12 cellular contexts compared by ENCODE assay signal in the genomic region with DNA sequence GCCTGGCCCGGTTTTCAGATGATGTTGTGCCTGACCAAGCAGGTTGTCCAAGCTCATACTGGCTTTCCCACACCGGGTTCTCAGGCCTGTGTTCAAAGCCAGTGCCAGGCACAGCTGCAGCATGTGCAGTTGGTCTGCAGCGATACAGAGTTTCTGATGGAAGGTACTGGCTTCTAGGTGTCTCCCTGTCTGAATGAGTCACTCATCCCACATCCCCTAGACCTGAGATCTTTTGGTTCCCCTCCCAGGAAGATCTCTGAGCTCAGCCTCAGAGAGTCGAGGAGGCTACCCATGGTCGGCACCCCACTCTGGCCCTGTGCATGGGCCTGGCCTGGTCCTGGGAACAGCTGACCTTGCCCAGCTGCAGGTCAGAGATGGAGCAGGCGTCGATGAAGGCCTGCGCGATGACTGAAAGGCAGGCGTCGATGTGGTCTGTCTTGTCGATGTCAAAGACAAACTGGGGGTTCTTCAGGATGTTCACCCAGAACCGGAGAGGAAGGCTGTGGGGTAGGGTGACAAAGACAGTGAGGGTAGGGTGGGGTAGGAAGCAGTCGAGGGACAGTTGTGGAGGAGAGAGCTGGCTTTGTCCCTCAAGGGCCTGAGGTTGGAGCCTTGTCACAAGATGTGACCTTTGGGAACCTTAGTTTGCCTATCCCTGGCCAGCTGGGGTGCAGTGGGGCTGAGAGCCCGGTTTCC. TPM values are rescaled to one million over a fixed set of nuclear protein-coding genes. Genes with fewer than 3 reads are reported as not detected.
DNase-seq lines count a peak whose midpoint lies in the region; ATAC-seq and TF ChIP-seq lines count a peak whose summit lies in the region.
"Had no signal": no experiment of that assay in that cellular context is flagged by ENCODE, and none has a peak within 500 bp of the region (broad histone marks: within the 10 kb centered on the region; RNA-seq: fewer than 3 reads in every experiment).

No MANE protein-coding gene starts in this region.

- no peaks in the 10 kb centered on the region for H3K27me3 ChIP-seq in suprapubic skin
- H3K27me3 ChIP-seq in H7 (ENCODE audit: control insufficient read depth, insufficient read depth, low read length), result no peaks in the 10 kb centered on the region

- H3K36me3 Mint-ChIP-seq in HFFc6 (ENCODE audit: low read depth) (peaks cover 24% of the 10 kb centered on the region), WTC11 (peaks cover 5% of the 10 kb centered on the region)
- no peaks in the 10 kb centered on the region for H3K36me3 Mint-ChIP-seq in activated CD4-positive, alpha-beta T cell treated with anti-CD3 and anti-CD28 coated beads for 36 hours (ENCODE audit: low read depth)

- WGBS in suprapubic skin, result 79% methylated on average over 13 of the region's 15 CpGs

- peaks cover 37% of the 10 kb centered on the region for H3K36me3 ChIP-seq in suprapubic skin
- peaks cover 5% of the 10 kb centered on the region for H3K36me3 ChIP-seq in H7 (replicated peaks; ENCODE audit: control insufficient read depth, insufficient read depth, low read length)

- H3K4me3 ChIP-seq in suprapubic skin (no peak overlapping the region), H7 (ENCODE audit: insufficient read depth, low read depth, low read length) (no peak overlapping the region)

- intact Hi-C loops in activated CD4-positive, alpha-beta T cell treated with anti-CD3 and anti-CD28 coated beads for 36 hours (cut with DNase I, micrococcal nuclease), result no loop called here

- DNase-seq in HFFc6 (no peak), WTC11 (ENCODE audit: low spot score) (no peak), iris pigment epithelial cell (ENCODE audit: low read depth) (peak; percentile 42), suprapubic skin (ENCODE audit: low spot score in 2 of 2) (no peak), H7 (no peak), activated T-cell treated with anti-CD3 and anti-CD28 coated beads for 4 hours (no peak)
- no peak for DNase-seq in activated CD4-positive, alpha-beta T cell treated with anti-CD3 and anti-CD28 coated beads for 36 hours
- DNase-seq: stimulated activated naive CD8-positive, alpha-beta T cell treated with anti-CD3 and anti-CD28 coated beads, Interleukin-15, amount 100 ng/mL, for 72 hours had no signal

- H3K4me3 Mint-ChIP-seq in HFFc6 (peak overlapping the region; percentile 82), WTC11 (no peak overlapping the region)
- no peak overlapping the region for H3K4me3 Mint-ChIP-seq in activated CD4-positive, alpha-beta T cell treated with anti-CD3 and anti-CD28 coated beads for 36 hours
- H3K4me3 Mint-ChIP-seq: stimulated activated naive CD8-positive, alpha-beta T cell treated with anti-CD3 and anti-CD28 coated beads, Interleukin-15, amount 100 ng/mL, for 72 hours had no signal

- no peak for TF ChIP-seq EP300 in suprapubic skin (IDR thresholded peaks at IDR 0.05)

- POLR2A ChIA-PET in WTC11 (lab: Charles Lee), result no interaction called here
- POLR2A ChIA-PET in activated CD4-positive, alpha-beta T cell treated with anti-CD3 and anti-CD28 coated beads for 36 hours (lab: Charles Lee), result no interaction called here

- H3K4me1 Mint-ChIP-seq in HFFc6 (ENCODE audit: low read depth) (peaks cover 53% of the 10 kb centered on the region), WTC11 (peaks cover 39% of the 10 kb centered on the region)
- H3K4me1 Mint-ChIP-seq in activated CD4-positive, alpha-beta T cell treated with anti-CD3 and anti-CD28 coated beads for 36 hours, result peaks cover 5% of the 10 kb centered on the region

- H3K27me3 Mint-ChIP-seq in HFFc6 (ENCODE audit: insufficient read depth), result peaks cover 6% of the 10 kb centered on the region
- H3K27me3 Mint-ChIP-seq in WTC11 (ENCODE audit: low read depth), result no peaks in the 10 kb centered on the region
- no peaks in the 10 kb centered on the region for H3K27me3 Mint-ChIP-seq in activated CD4-positive, alpha-beta T cell treated with anti-CD3 and anti-CD28 coated beads for 36 hours

- H3K27ac ChIP-seq in suprapubic skin, result peak overlapping the region; percentile 3

- TF ChIP-seq POLR2A in suprapubic skin (IDR thresholded peaks at IDR 0.05), result no peak

- H3K4me1 ChIP-seq in suprapubic skin, result peaks cover 74% of the 10 kb centered on the region

- ATAC-seq in WTC11, result no peak
- no peak for ATAC-seq in activated CD4-positive, alpha-beta T cell treated with anti-CD3 and anti-CD28 coated beads for 36 hours
- no peak for ATAC-seq in HG02763 (IDR thresholded peaks at IDR 0.05; ENCODE audit: unreplicated experiment)
- ATAC-seq: stimulated activated naive CD8-positive, alpha-beta T cell treated with anti-CD3 and anti-CD28 coated beads, Interleukin-15, amount 100 ng/mL, for 72 hours had no signal

- no peak for TF ChIP-seq CTCF in HFFc6 (IDR thresholded peaks at IDR 0.05)
- TF ChIP-seq CTCF in WTC11 (IDR thresholded peaks at IDR 0.05), result no peak
- no peak for TF ChIP-seq CTCF in suprapubic skin (IDR thresholded peaks at IDR 0.05)

- H3K9me3 Mint-ChIP-seq in HFFc6 (no peaks in the 10 kb centered on the region), WTC11 (no peaks in the 10 kb centered on the region)
- no peaks in the 10 kb centered on the region for H3K9me3 Mint-ChIP-seq in activated CD4-positive, alpha-beta T cell treated with anti-CD3 and anti-CD28 coated beads for 36 hours (ENCODE audit: low read depth)
- H3K9me3 Mint-ChIP-seq: stimulated activated naive CD8-positive, alpha-beta T cell treated with anti-CD3 and anti-CD28 coated beads, Interleukin-15, amount 100 ng/mL, for 72 hours had no signal

- CTCF ChIA-PET in WTC11 (lab: Charles Lee), result interaction anchor here (0.6 to 2.2 kb wide), 3 partner anchors 68 to 907 kb away, joined by 4 to 9 read pairs (median 7); no protein-coding TSS in a partner anchor
- CTCF ChIA-PET in activated CD4-positive, alpha-beta T cell treated with anti-CD3 and anti-CD28 coated beads for 36 hours (lab: Charles Lee), result interaction anchor here (0.6 kb wide), 1 partner anchor 1049 kb away, joined by 4 read pairs; no protein-coding TSS in a partner anchor

- H3K9me3 ChIP-seq in suprapubic skin, result no peaks in the 10 kb centered on the region

- peak overlapping the region; percentile 97 for H3K27ac Mint-ChIP-seq in HFFc6
- peak overlapping the region; percentile 4 for H3K27ac Mint-ChIP-seq in WTC11
- no peak overlapping the region for H3K27ac Mint-ChIP-seq in activated CD4-positive, alpha-beta T cell treated with anti-CD3 and anti-CD28 coated beads for 36 hours

TF ChIP-seq in WTC11, 78 proteins besides CTCF, POLR2A, EP300 and RAD21 (continues in another document):
- no peak for TF ChIP-seq EMX1 (CRISPR knock-in tag; IDR thresholded peaks at IDR 0.05)
- no peak for TF ChIP-seq ZNF121 (CRISPR knock-in tag; IDR thresholded peaks at IDR 0.05)
- TF ChIP-seq NFYB (CRISPR knock-in tag; conservative IDR thresholded peaks at IDR 0.05; ENCODE audit: low read depth), result no peak
- TF ChIP-seq, protein P1, sequence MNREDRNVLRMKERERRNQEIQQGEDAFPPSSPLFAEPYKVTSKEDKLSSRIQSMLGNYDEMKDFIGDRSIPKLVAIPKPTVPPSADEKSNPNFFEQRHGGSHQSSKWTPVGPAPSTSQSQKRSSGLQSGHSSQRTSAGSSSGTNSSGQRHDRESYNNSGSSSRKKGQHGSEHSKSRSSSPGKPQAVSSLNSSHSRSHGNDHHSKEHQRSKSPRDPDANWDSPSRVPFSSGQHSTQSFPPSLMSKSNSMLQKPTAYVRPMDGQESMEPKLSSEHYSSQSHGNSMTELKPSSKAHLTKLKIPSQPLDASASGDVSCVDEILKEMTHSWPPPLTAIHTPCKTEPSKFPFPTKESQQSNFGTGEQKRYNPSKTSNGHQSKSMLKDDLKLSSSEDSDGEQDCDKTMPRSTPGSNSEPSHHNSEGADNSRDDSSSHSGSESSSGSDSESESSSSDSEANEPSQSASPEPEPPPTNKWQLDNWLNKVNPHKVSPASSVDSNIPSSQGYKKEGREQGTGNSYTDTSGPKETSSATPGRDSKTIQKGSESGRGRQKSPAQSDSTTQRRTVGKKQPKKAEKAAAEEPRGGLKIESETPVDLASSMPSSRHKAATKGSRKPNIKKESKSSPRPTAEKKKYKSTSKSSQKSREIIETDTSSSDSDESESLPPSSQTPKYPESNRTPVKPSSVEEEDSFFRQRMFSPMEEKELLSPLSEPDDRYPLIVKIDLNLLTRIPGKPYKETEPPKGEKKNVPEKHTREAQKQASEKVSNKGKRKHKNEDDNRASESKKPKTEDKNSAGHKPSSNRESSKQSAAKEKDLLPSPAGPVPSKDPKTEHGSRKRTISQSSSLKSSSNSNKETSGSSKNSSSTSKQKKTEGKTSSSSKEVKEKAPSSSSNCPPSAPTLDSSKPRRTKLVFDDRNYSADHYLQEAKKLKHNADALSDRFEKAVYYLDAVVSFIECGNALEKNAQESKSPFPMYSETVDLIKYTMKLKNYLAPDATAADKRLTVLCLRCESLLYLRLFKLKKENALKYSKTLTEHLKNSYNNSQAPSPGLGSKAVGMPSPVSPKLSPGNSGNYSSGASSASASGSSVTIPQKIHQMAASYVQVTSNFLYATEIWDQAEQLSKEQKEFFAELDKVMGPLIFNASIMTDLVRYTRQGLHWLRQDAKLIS (CRISPR knock-in tag; IDR thresholded peaks at IDR 0.05; ENCODE audit: borderline replicate concordance), result no peak
- no peak for TF ChIP-seq JAZF1 (CRISPR knock-in tag; IDR thresholded peaks at IDR 0.05)

RNA-seq across cellular contexts. Expression of a gene that starts 15.2 kb away (rescaled TPM):
- total RNA-seq in HFFc6 (2021; fragmentation: NEBNext Ultra II Directional; extraction: Animal tissue kit (Norgen Biotek cat#: 25700)), result not detected
- total RNA-seq in WTC11 (2021) (not detected in 3 replicates), suprapubic skin (not detected)
- not detected in 2 replicates for total RNA-seq in H7 (2014; rRNA removed; shearing (Covaris generic))
- not detected for total RNA-seq in activated CD4-positive, alpha-beta T cell treated with anti-CD3 and anti-CD28 coated beads for 36 hours
- total RNA-seq: epithelial cell of proximal tubule, lower leg skin, MCF 10A had no signal

RNA-seq across cellular contexts. Expression of a gene that starts 29.8 kb away (rescaled TPM):
- total RNA-seq in HFFc6 (2021; fragmentation: NEBNext Ultra II Directional; extraction: Animal tissue kit (Norgen Biotek cat#: 25700)), result not detected
- total RNA-seq in WTC11 (2021), result not detected in 3 replicates
- total RNA-seq in suprapubic skin, result not detected
- 0.17 TPM in 1 of 2 replicates, not detected in the other for total RNA-seq in H7 (2014; rRNA removed; shearing (Covaris generic))
- total RNA-seq in activated CD4-positive, alpha-beta T cell treated with anti-CD3 and anti-CD28 coated beads for 36 hours, result not detected
- total RNA-seq: epithelial cell of proximal tubule, lower leg skin, MCF 10A had no signal

RNA-seq across cellular contexts. Expression of a gene that starts 48.3 kb away (rescaled TPM):
- total RNA-seq in HFFc6 (2021; fragmentation: NEBNext Ultra II Directional; extraction: Animal tissue kit (Norgen Biotek cat#: 25700)), result 100 to 1,000 TPM in 5 of 6 experiments, 10 to 100 TPM in 1; 86.7 to 118 (median 108) TPM
- total RNA-seq in WTC11 (2021) (56.7 to 63.9 TPM (median 57.4 TPM) in 3 replicates), suprapubic skin (10 to 100 TPM; 19.0 to 51.0 (median 30.8) TPM)
- total RNA-seq in H7 (2014; rRNA removed; shearing (Covaris generic)), result 59.0 and 70.4 TPM in 2 replicates
- 1 to 10 TPM; 3.1 to 4.6 TPM for total RNA-seq in activated CD4-positive, alpha-beta T cell treated with anti-CD3 and anti-CD28 coated beads for 36 hours
